ENCODE assay signal across 8 cellular contexts in the genomic region with DNA sequence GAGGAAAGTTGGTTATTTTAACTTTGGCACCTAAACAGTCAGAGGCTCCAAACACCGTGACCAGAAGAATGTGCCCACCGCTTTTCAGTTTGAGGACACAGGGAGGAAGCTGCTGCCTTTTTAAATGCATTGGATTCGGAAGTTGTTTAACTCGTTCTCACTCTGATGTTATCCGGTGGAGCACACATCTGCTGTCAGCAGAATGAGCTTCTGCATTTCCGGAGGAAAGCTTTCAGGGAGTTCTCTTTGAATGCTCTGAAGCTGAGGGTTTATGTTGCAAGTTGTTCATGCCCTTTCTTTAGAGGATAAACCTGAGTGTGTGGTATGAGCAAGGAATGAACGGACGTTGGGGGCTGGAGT.
A peak's percentile ranks its signal among the peaks of the same experiment; 100 is the strongest.
DNase-seq lines count a peak whose midpoint lies in the region; ATAC-seq and TF ChIP-seq lines count a peak whose summit lies in the region.

No MANE protein-coding gene starts in this region.

- H3K27ac ChIP-seq in suprapubic skin: peak overlapping the region; percentile 90

- no peaks in the 10 kb centered on the region for H3K27me3 ChIP-seq in suprapubic skin

- peak; percentile 43 for DNase-seq in DMS153 treated with DMSO at 0.1 percent for 48 hours (lab: John Stamatoyannopoulos, UW; ENCODE audit: unreplicated experiment)
- DNase-seq in astrocyte of the spinal cord (ENCODE audit: low read depth, low spot score): peak; percentile 24
- peak; percentile 18 for DNase-seq in kidney tubule cell (ENCODE audit: low spot score)
- no peak for DNase-seq in suprapubic skin (ENCODE audit: low spot score in 2 of 2)
- no peak for DNase-seq in cortex of kidney (lab: John Stamatoyannopoulos, UW)
- no peak for DNase-seq in activated CD4-positive, alpha-beta T cell treated with anti-CD3 and anti-CD28 coated beads, Interleukin-2, amount 50 U/mL, for 1 hour
- no peak for DNase-seq in H4 (ENCODE audit: low spot score)

- WGBS in suprapubic skin: 1% methylated on average over 8 of the region's 8 CpGs

- H3K4me3 ChIP-seq in astrocyte of the spinal cord (ENCODE audit: low read depth, low read length) (peak overlapping the region; percentile 16), suprapubic skin (peak overlapping the region; percentile 30)

- H3K9me3 ChIP-seq in suprapubic skin: no peaks in the 10 kb centered on the region

- in situ Hi-C loops in astrocyte of the spinal cord (cut with HindIII; ENCODE audit: low sequenced_read_pairs): no loop called here

- TF ChIP-seq CTCF in astrocyte of the spinal cord (IDR thresholded peaks at IDR 0.05; ENCODE audit: low read depth, low read length) (no peak), suprapubic skin (IDR thresholded peaks at IDR 0.05) (no peak)

- H3K4me1 ChIP-seq in suprapubic skin: peaks cover 82% of the 10 kb centered on the region

- H3K36me3 ChIP-seq in suprapubic skin: no peaks in the 10 kb centered on the region

- no peak for TF ChIP-seq EP300 in suprapubic skin (IDR thresholded peaks at IDR 0.05)

- peak; percentile 54 for ATAC-seq in HG03460 (IDR thresholded peaks at IDR 0.05; ENCODE audit: unreplicated experiment)

- no peak for TF ChIP-seq POLR2A in suprapubic skin (IDR thresholded peaks at IDR 0.05)

Comparison
In these comparisons a context has a peak if more than half of its experiments do, and no peak if none do; other contexts are left out.
1. DNase-seq: peak in DMS153 treated with DMSO at 0.1 percent for 48 hours (single experiment), astrocyte of the spinal cord (single experiment) and kidney tubule cell (single experiment); none in suprapubic skin (0 of 2), cortex of kidney (single experiment), activated CD4-positive, alpha-beta T cell treated with anti-CD3 and anti-CD28 coated beads, Interleukin-2, amount 50 U/mL, for 1 hour (single experiment) and H4 (single experiment).